In genomic region chr2:181679544-181679979, GRCh38 we compare ENCODE assay signal across 1 cellular context.
A peak's percentile ranks its signal among the peaks of the same experiment; 100 is the strongest.
TF ChIP-seq lines count a peak whose summit lies in the region.

No MANE protein-coding gene starts in this region.

TF ChIP-seq in H1, 55 proteins besides CTCF, POLR2A, EP300 and RAD21:
- TF ChIP-seq RNF2 (IDR thresholded peaks at IDR 0.05; ENCODE audit: borderline replicate concordance, low read depth, low read length, missing control alignments, poor library complexity, severe bottlenecking), result peak; percentile 89
- peak; percentile 48; the same call in 1 of the 2 replicates for TF ChIP-seq SUZ12 (IDR thresholded peaks at IDR 0.05; ENCODE audit: low read length)
- TF ChIP-seq SAP30 (IDR thresholded peaks at IDR 0.05; ENCODE audit: insufficient read depth, insufficient replicate concordance, low read length), result no peak
- no peak for TF ChIP-seq SP2 (IDR thresholded peaks at IDR 0.05; ENCODE audit: low read length)
- TF ChIP-seq EZH2 (IDR thresholded peaks at IDR 0.05; ENCODE audit: low read depth, low read length, severe bottlenecking), result peak; percentile 78
- TF ChIP-seq SIN3A (conservative IDR thresholded peaks at IDR 0.05 in 1 of 2, IDR thresholded peaks at IDR 0.05 in 1 of 2; ENCODE audit: low read depth in 1 of 2, low read length in 2 of 2), result no peak
TF ChIP-seq in H1: peak in this region for 3.
